11 cellular contexts compared by ENCODE assay signal in genomic region chr3:113070226-113071220, GRCh38.
DNase-seq lines count a peak whose midpoint lies in the region; ATAC-seq, FAIRE-seq and TF ChIP-seq lines count a peak whose summit lies in the region.
"Had no signal": no experiment of that assay in that cellular context is flagged by ENCODE, and none has a peak within 500 bp of the region (broad histone marks: within the 10 kb centered on the region; RNA-seq: fewer than 3 reads in every experiment).

No MANE protein-coding gene starts in this region.

- in situ Hi-C loops in GM12878 (cut with MboI), result no loop called here

- DNase-seq in DMS53 (lab: John Stamatoyannopoulos, UW) (peak; percentile 36), DMS53 treated with DMSO at 0.1 percent for 48 hours (lab: John Stamatoyannopoulos, UW; ENCODE audit: unreplicated experiment) (no peak), GM12878 (ENCODE audit: low read depth, low spot score) (no peak), superior temporal gyrus (ENCODE audit: extremely low spot score) (peak; percentile 50), NCI-H82 (lab: John Stamatoyannopoulos, UW) (no peak), frontal cortex (ENCODE audit: low spot score in 2 of 2) (no peak)
- no peak for DNase-seq in effector CD8-positive, alpha-beta T cell (lab: John Stamatoyannopoulos, UW)

- BruUV-seq in GM12878 (replicated peaks; lab: Mats Ljungman, UMichigan), result no TSS peak

- FAIRE-seq in GM12878 (lab: Jason Lieb, UNC), result peak; percentile 41
- FAIRE-seq in frontal cortex (lab: Jason Lieb, UNC), result no peak

- TF ChIP-seq CTCF in GM12878 (IDR thresholded peaks at IDR 0.05 in 2 of 3, conservative IDR thresholded peaks at IDR 0.05 in 1 of 3; ENCODE audit: control insufficient read depth in 2 of 3, extremely low read depth in 1 of 3, insufficient read depth in 1 of 3, low read depth in 3 of 3, low read length in 3 of 3), result no peak

- no peaks in the 10 kb centered on the region; the same call in 2 of the 3 replicates for H3K9me3 ChIP-seq in GM12878 (replicated peaks; ENCODE audit: control insufficient read depth, insufficient read depth, low read length)

- SMC1A ChIA-PET in GM12878 (lab: Charles Lee; ENCODE audit: uncharacterized antibody, unreplicated experiment), result interaction anchor here (1.0 to 1.3 kb wide), 5 partner anchors 10 to 218 kb away, joined by 3 to 5 read pairs (median 4); no protein-coding TSS in a partner anchor

- POLR2A ChIA-PET in GM12878 (lab: Charles Lee), result no interaction called here

- ATAC-seq in HG03039 (IDR thresholded peaks at IDR 0.05; ENCODE audit: unreplicated experiment) (peak; percentile 88), GM12878 (peak; percentile 89)

- no peak overlapping the region; the same call in 1 of the 2 replicates for H3K4me2 ChIP-seq in GM12878 (ENCODE audit: control insufficient read depth, insufficient read depth)

- no peak overlapping the region for H3K4me3 ChIP-seq in GM12878

- CTCF ChIA-PET in GM12878 (lab: Yijun Ruan, JAX), result interaction anchor here (1.2 to 2.1 kb wide), 3 partner anchors 8 to 218 kb away, joined by 3 to 6 read pairs (median 5); no protein-coding TSS in a partner anchor

- H3K4me1 ChIP-seq in GM12878 (ENCODE audit: control insufficient read depth, insufficient read depth, low read length), result no peaks in the 10 kb centered on the region
- H3K4me1 ChIP-seq: parathyroid adenoma had no signal

- no peaks in the 10 kb centered on the region for H3K79me2 ChIP-seq in GM12878 (ENCODE audit: control insufficient read depth, insufficient read depth, low read length)
- H3K79me2 ChIP-seq: parathyroid adenoma had no signal

- TF ChIP-seq RAD21 in GM12878 (IDR thresholded peaks at IDR 0.05; ENCODE audit: insufficient read depth, low read depth, low read length), result no peak

- H3K36me3 ChIP-seq in GM12878 (ENCODE audit: control insufficient read depth in 2 of 2, insufficient read depth in 2 of 2, low read length in 1 of 2), result no peaks in the 10 kb centered on the region

- RAD21 ChIA-PET in GM12878 (lab: Charles Lee; ENCODE audit: unreplicated experiment), result interaction anchor here (0.9 kb wide), 1 partner anchor 67 kb away, joined by 3 read pairs; no protein-coding TSS in a partner anchor

- H4K20me1 ChIP-seq in GM12878 (ENCODE audit: control insufficient read depth, insufficient read depth), result no peaks in the 10 kb centered on the region

- no peak overlapping the region for H3K27ac ChIP-seq in GM12878 (ENCODE audit: control insufficient read depth, insufficient read depth)
- H3K27ac ChIP-seq: 22Rv1, parathyroid adenoma, VCaP had no signal

- H3K27me3 ChIP-seq in GM12878 (replicated peaks in 1 of 2; ENCODE audit: control insufficient read depth in 2 of 2, insufficient read depth in 2 of 2, low read length in 1 of 2), result no peaks in the 10 kb centered on the region

- H2AFZ ChIP-seq in GM12878 (ENCODE audit: control insufficient read depth, low read depth, low read length), result no peak overlapping the region
- H2AFZ ChIP-seq: parathyroid adenoma had no signal

- H3K9ac ChIP-seq in GM12878 (ENCODE audit: control insufficient read depth, insufficient read depth, low read length), result no peak overlapping the region
- H3K9ac ChIP-seq: parathyroid adenoma had no signal

- WGBS in GM12878 (ENCODE audit: insufficient coverage, insufficient replicate concordance, low lambda C conversion rate, missing lambda C conversion rate), result 4% methylated on average over 5 of the region's 5 CpGs

- intact Hi-C loops in GM12878 (cut with micrococcal nuclease; ENCODE audit: unreplicated experiment), result no loop called here

- no peak for TF ChIP-seq POLR2A in GM12878 (IDR thresholded peaks at IDR 0.05; ENCODE audit: low read depth, low read length)

- no peak for TF ChIP-seq EP300 in GM12878 (IDR thresholded peaks at IDR 0.05; ENCODE audit: borderline replicate concordance in 1 of 2, control insufficient read depth in 1 of 2, low read depth in 2 of 2, low read length in 2 of 2)

TF ChIP-seq in GM12878, 131 proteins besides CTCF, POLR2A, EP300 and RAD21:
- no peak for TF ChIP-seq PBX3 (IDR thresholded peaks at IDR 0.05; ENCODE audit: insufficient replicate concordance, low read depth, low read length)
- 0 out of 2 replicates have a peak, but pooled peaks have one; percentile 27 for TF ChIP-seq ATF2 (IDR thresholded peaks at IDR 0.05; ENCODE audit: low read length)
- peak; percentile 63 for TF ChIP-seq NR2C1 (IDR thresholded peaks at IDR 0.05)
- TF ChIP-seq PKNOX1 (IDR thresholded peaks at IDR 0.05), result no peak
- TF ChIP-seq NR2F1 (conservative IDR thresholded peaks at IDR 0.05), result peak; percentile 49; the same call in 1 of the 2 replicates
- TF ChIP-seq ATF7 (IDR thresholded peaks at IDR 0.05; ENCODE audit: low read depth), result 0 out of 2 replicates have a peak, but pooled peaks have one; percentile 14

Comparison
In these comparisons a context has a peak if more than half of its experiments do, and no peak if none do; other contexts are left out.
1. DNase-seq: peak in DMS53 (single experiment) and superior temporal gyrus (single experiment); none in DMS53 treated with DMSO at 0.1 percent for 48 hours (single experiment), GM12878 (single experiment), effector CD8-positive, alpha-beta T cell (single experiment), NCI-H82 (single experiment) and frontal cortex (0 of 2).